In genomic region chr10:21494221-21495001, GRCh38 we compare ENCODE assay signal across 8 cellular contexts. TPM values are rescaled to one million over a fixed set of nuclear protein-coding genes. Genes with fewer than 3 reads are reported as not detected.
DNase-seq lines count a peak whose midpoint lies in the region; ATAC-seq and TF ChIP-seq lines count a peak whose summit lies in the region.

No MANE protein-coding gene starts in this region.

- peaks cover 0 to 4% (median 1%) of the 10 kb centered on the region in 3 donors for H3K27me3 ChIP-seq in psoas muscle (ENCODE audit: insufficient read depth in 3 of 3, low read length in 2 of 3)

- peaks cover 17% of the 10 kb centered on the region for H3K4me1 Mint-ChIP-seq in activated T-helper 2 cell treated with anti-CD3 and anti-CD28 coated beads, Interferon-gamma antibody, Interleukin-2, Interleukin-4, amounts not matched to agents 10 μg/mL and 5 μg/mL and 100 μg/mL, durations not matched to agents 14 hours and 24 hours and 36 hours (ENCODE audit: low read depth)

- H3K4me3 Mint-ChIP-seq in activated T-helper 2 cell treated with anti-CD3 and anti-CD28 coated beads, Interferon-gamma antibody, Interleukin-2, Interleukin-4, amounts not matched to agents 10 μg/mL and 5 μg/mL and 100 μg/mL, durations not matched to agents 14 hours and 24 hours and 36 hours (ENCODE audit: low read depth), result peak overlapping the region; percentile 84

- no peaks in the 10 kb centered on the region for H3K36me3 Mint-ChIP-seq in activated T-helper 2 cell treated with anti-CD3 and anti-CD28 coated beads, Interferon-gamma antibody, Interleukin-2, Interleukin-4, amounts not matched to agents 10 μg/mL and 5 μg/mL and 100 μg/mL, durations not matched to agents 14 hours and 24 hours and 36 hours (ENCODE audit: low read depth)

- H3K27me3 Mint-ChIP-seq in activated T-helper 2 cell treated with anti-CD3 and anti-CD28 coated beads, Interferon-gamma antibody, Interleukin-2, Interleukin-4, amounts not matched to agents 10 μg/mL and 5 μg/mL and 100 μg/mL, durations not matched to agents 14 hours and 24 hours and 36 hours (ENCODE audit: low read depth), result peaks cover 67% of the 10 kb centered on the region

- DNase-seq in AG20443 (ENCODE audit: low spot score) (peak; percentile 65), left cardiac atrium (peak; percentile 69), psoas muscle (peak; percentile 45 to 55), NCI-H1048 (lab: John Stamatoyannopoulos, UW) (no peak), COLO829 (ENCODE audit: low spot score) (no peak)
- DNase-seq in activated T-helper 2 cell treated with anti-CD3 and anti-CD28 coated beads, Interferon-gamma antibody, Interleukin-2, Interleukin-4, amounts not matched to agents 10 μg/mL and 5 μg/mL and 100 μg/mL, durations not matched to agents 14 hours and 24 hours and 36 hours (ENCODE audit: low spot score), result no peak

- no peaks in the 10 kb centered on the region for H3K9me3 ChIP-seq in psoas muscle

- H3K36me3 ChIP-seq in psoas muscle (ENCODE audit: insufficient read depth in 1 of 2, low read depth in 1 of 2), result no peaks in the 10 kb centered on the region

- intact Hi-C loops in activated T-helper 2 cell treated with anti-CD3 and anti-CD28 coated beads, Interferon-gamma antibody, Interleukin-2, Interleukin-4, amounts not matched to agents 10 μg/mL and 5 μg/mL and 100 μg/mL, durations not matched to agents 14 hours and 24 hours and 36 hours (cut with micrococcal nuclease), result loop anchor here (1.0 to 10.0 kb wide), 8 partner anchors 38 to 1700 kb away; partner anchors contain the start of genes MLLT10 and PTF1A
- intact Hi-C loops in left cardiac atrium (cut with DNase I), result loop anchor here (2.0 to 10.0 kb wide), 7 partner anchors 38 to 470 kb away; partner anchors contain the start of gene MLLT10 (in 1 of the 2)
- intact Hi-C loops in psoas muscle (cut with DNase I), result loop anchor here (2.0 to 10.0 kb wide), 7 partner anchors 238 to 1493 kb away; partner anchors contain the start of genes DNAJC1 (in 2 of the 2), BMI1 (in 1 of the 2) and COMMD3 (in 1 of the 2)

- H3K9me3 Mint-ChIP-seq in activated T-helper 2 cell treated with anti-CD3 and anti-CD28 coated beads, Interferon-gamma antibody, Interleukin-2, Interleukin-4, amounts not matched to agents 10 μg/mL and 5 μg/mL and 100 μg/mL, durations not matched to agents 14 hours and 24 hours and 36 hours, result no peaks in the 10 kb centered on the region

- no peak overlapping the region for H3K27ac Mint-ChIP-seq in activated T-helper 2 cell treated with anti-CD3 and anti-CD28 coated beads, Interferon-gamma antibody, Interleukin-2, Interleukin-4, amounts not matched to agents 10 μg/mL and 5 μg/mL and 100 μg/mL, durations not matched to agents 14 hours and 24 hours and 36 hours

- no peak for TF ChIP-seq CTCF in psoas muscle (IDR thresholded peaks at IDR 0.05)

- 25 to 35% (median 26%) methylated on average over 54 to 66 of the region's 66 CpGs for WGBS in psoas muscle, 3 donors

- peak overlapping the region; percentile 18 for H3K27ac ChIP-seq in psoas muscle

- peak overlapping the region; percentile 83 for H3K4me3 ChIP-seq in psoas muscle

- peak; percentile 24 for ATAC-seq in GM21529 (IDR thresholded peaks at IDR 0.05; ENCODE audit: unreplicated experiment)
- ATAC-seq in left cardiac atrium, result peak; percentile 39 to 59
- ATAC-seq in psoas muscle, result peak in 3 of 4 donors; percentile 15 to 29 (median 22)
- no peak for ATAC-seq in GM19023 (IDR thresholded peaks at IDR 0.05; ENCODE audit: unreplicated experiment)

- no peaks in the 10 kb centered on the region for H3K4me1 ChIP-seq in psoas muscle

RNA-seq across cellular contexts. Expression of gene SKIDA1, which starts 31.1 kb away (rescaled TPM):
- 0.11 TPM in 2 replicates for total RNA-seq in activated T-helper 2 cell treated with anti-CD3 and anti-CD28 coated beads, Interferon-gamma antibody, Interleukin-2, Interleukin-4, amounts not matched to agents 10 μg/mL and 5 μg/mL and 100 μg/mL, durations not matched to agents 14 hours and 24 hours and 36 hours
- total RNA-seq in left cardiac atrium, result 1 to 10 TPM; 1.9 to 2.0 TPM
- total RNA-seq in psoas muscle, result under 1 TPM; 0.15 to 0.79 (median 0.35) TPM
- polyA plus RNA-seq in psoas muscle, result under 1 TPM; 0.04 to 0.21 (median 0.11) TPM

RNA-seq across cellular contexts. Expression of gene MLLT10, which starts 39.6 kb away (rescaled TPM):
- total RNA-seq in activated T-helper 2 cell treated with anti-CD3 and anti-CD28 coated beads, Interferon-gamma antibody, Interleukin-2, Interleukin-4, amounts not matched to agents 10 μg/mL and 5 μg/mL and 100 μg/mL, durations not matched to agents 14 hours and 24 hours and 36 hours, result 45.4 and 47.4 TPM in 2 replicates
- total RNA-seq in left cardiac atrium, result 10 to 100 TPM; 26.1 to 30.3 TPM
- total RNA-seq in psoas muscle, result 10 to 100 TPM; 11.8 to 21.1 (median 16.9) TPM
- 10 to 100 TPM in 1 of 3 donors, 1 to 10 TPM in 2; 9.6 to 16.0 (median 10.0) TPM for polyA plus RNA-seq in psoas muscle

Comparison
In these comparisons a context has a peak if more than half of its experiments do, and no peak if none do; other contexts are left out.
1. DNase-seq: peak in AG20443 (single experiment), left cardiac atrium (single experiment) and psoas muscle (2 of 2); none in activated T-helper 2 cell treated with anti-CD3 and anti-CD28 coated beads, Interferon-gamma antibody, Interleukin-2, Interleukin-4, amounts not matched to agents 10 μg/mL and 5 μg/mL and 100 μg/mL, durations not matched to agents 14 hours and 24 hours and 36 hours (single experiment), NCI-H1048 (single experiment) and COLO829 (single experiment).